In genomic region chr7:105073143-105073542, GRCh38 we compare ENCODE assay signal across 33 cellular contexts.
"Had no signal": no experiment of that assay in that cellular context is flagged by ENCODE, and none has a peak within 500 bp of the region (broad histone marks: within the 10 kb centered on the region; RNA-seq: fewer than 3 reads in every experiment).

No MANE protein-coding gene starts in this region.

- H3K27me3 Mint-ChIP-seq: activated CD4-positive, alpha-beta memory T cell treated with anti-CD3 and anti-CD28 coated beads, Interleukin-2, amount 10 ng/mL, durations not matched to agents 7 days and 5 days; brain had no signal

- DNase-seq: activated CD4-positive, alpha-beta memory T cell treated with anti-CD3 and anti-CD28 coated beads, Interleukin-2, amount 10 ng/mL, durations not matched to agents 7 days and 5 days; activated CD4-positive, alpha-beta T cell treated with anti-CD3 and anti-CD28 coated beads for 1 hour; activated CD4-positive, alpha-beta T cell treated with anti-CD3 and anti-CD28 coated beads for 48 hours; activated CD4-positive, CD25-positive, alpha-beta regulatory T cell; activated gamma-delta T cell treated with Interleukin-2 at 50 U/mL for 16 hours; activated naive CD4-positive, alpha-beta T cell treated with anti-CD3 and anti-CD28 coated beads, Interleukin-2, amount 50 U/mL, for 16 hours; anterior cingulate cortex; caudate nucleus; cerebellar nuclear complex; MM.1S; MV-4-11; NCI-H1092; NCI-H146; NCI-H187; NCI-H2029 treated with DMSO at 0.1 percent for 48 hours; NCI-H2107; NCI-H2171; NCI-H510A; NCI-H526; NCI-H748 treated with DMSO at 0.1 percent for 48 hours; NK-92 treated with Interleukin-12 subunit alpha and Interleukin-12 subunit beta, amount 100 ng/mL, for 24 hours; PC-3; Peyer's patch; RPMI8226; SIG-M5; SW 1271; T-helper 1 cell; T1000; WERI-Rb-1 had no signal

- H3K9me3 ChIP-seq: Peyer's patch had no signal

- FAIRE-seq: bronchial epithelial cell had no signal

- H3K27ac ChIP-seq: KMS-11, Peyer's patch, WERI-Rb-1 had no signal

- H3K9me3 Mint-ChIP-seq: activated CD4-positive, alpha-beta memory T cell treated with anti-CD3 and anti-CD28 coated beads, Interleukin-2, amount 10 ng/mL, durations not matched to agents 7 days and 5 days; activated T-helper 1 cell treated with anti-CD3 and anti-CD28 coated beads, Interleukin-12 subunit alpha, Interleukin-12 subunit beta, Interleukin-2, Interleukin-4 antibody, amounts not matched to agents 30 ng/mL and 10 ng/mL and 1 ng/mL, durations not matched to agents 14 hours and 24 hours and 36 hours; brain had no signal

- H3K4me1 ChIP-seq: Peyer's patch had no signal

- H3K4me2 ChIP-seq: KMS-11 had no signal

- ATAC-seq: PC-3 had no signal

- H3K27me3 ChIP-seq: Peyer's patch had no signal

- H3K4me3 Mint-ChIP-seq: activated CD4-positive, alpha-beta memory T cell treated with anti-CD3 and anti-CD28 coated beads, Interleukin-2, amount 10 ng/mL, durations not matched to agents 7 days and 5 days; activated T-helper 1 cell treated with anti-CD3 and anti-CD28 coated beads, Interleukin-12 subunit alpha, Interleukin-12 subunit beta, Interleukin-2, Interleukin-4 antibody, amounts not matched to agents 30 ng/mL and 10 ng/mL and 1 ng/mL, durations not matched to agents 14 hours and 24 hours and 36 hours; brain had no signal

- H3K9ac ChIP-seq: KMS-11 had no signal

- H3K27ac Mint-ChIP-seq: activated CD4-positive, alpha-beta memory T cell treated with anti-CD3 and anti-CD28 coated beads, Interleukin-2, amount 10 ng/mL, durations not matched to agents 7 days and 5 days; activated T-helper 1 cell treated with anti-CD3 and anti-CD28 coated beads, Interleukin-12 subunit alpha, Interleukin-12 subunit beta, Interleukin-2, Interleukin-4 antibody, amounts not matched to agents 30 ng/mL and 10 ng/mL and 1 ng/mL, durations not matched to agents 14 hours and 24 hours and 36 hours had no signal

- H3K4me3 ChIP-seq: Peyer's patch had no signal
